Comparison of ENCODE assay signal across 19 cellular contexts in the genomic region with DNA sequence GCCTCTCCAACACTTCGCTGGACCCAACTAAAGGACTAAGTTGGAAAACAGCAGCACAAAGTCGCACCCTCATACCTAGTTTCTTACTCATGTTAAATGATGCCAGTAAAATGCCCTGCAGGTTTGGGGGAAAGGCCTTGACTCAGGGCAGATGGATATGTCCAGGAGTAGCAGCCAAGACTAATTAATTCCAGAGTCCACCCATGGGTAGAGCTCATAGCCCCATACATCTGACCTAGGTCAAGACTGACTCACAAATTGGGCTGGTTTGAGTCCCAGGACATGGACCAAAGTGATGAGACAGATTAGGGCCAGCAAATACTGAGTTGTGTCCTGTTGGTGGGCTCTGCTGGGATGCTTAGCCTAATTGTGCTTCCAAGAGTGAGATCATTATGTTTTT.
DNase-seq lines count a peak whose midpoint lies in the region; ATAC-seq and TF ChIP-seq lines count a peak whose summit lies in the region.
"Had no signal": no experiment of that assay in that cellular context is flagged by ENCODE, and none has a peak within 500 bp of the region (broad histone marks: within the 10 kb centered on the region; RNA-seq: fewer than 3 reads in every experiment).

No MANE protein-coding gene starts in this region.

- H3K4me3 ChIP-seq in RWPE2 (ENCODE audit: severe bottlenecking) (no peak overlapping the region), fibroblast of lung (replicated peaks in 1 of 4; ENCODE audit: control extremely low read depth in 1 of 4, insufficient read depth in 1 of 4, low read depth in 3 of 4, low read length in 4 of 4) (no peak overlapping the region)
- no peak overlapping the region for H3K4me3 ChIP-seq in CD8-positive, alpha-beta T cell (ENCODE audit: low read depth, low read length)
- H3K4me3 ChIP-seq: colonic mucosa had no signal

- H3K9me3 ChIP-seq in RWPE2 (ENCODE audit: severe bottlenecking) (no peaks in the 10 kb centered on the region), fibroblast of lung (ENCODE audit: control insufficient read depth, insufficient read depth, low read depth, low read length) (no peaks in the 10 kb centered on the region)
- no peaks in the 10 kb centered on the region for H3K9me3 ChIP-seq in CD8-positive, alpha-beta T cell (ENCODE audit: low read length)
- H3K9me3 ChIP-seq: colonic mucosa had no signal

- H3K4me1 ChIP-seq in RWPE2 (ENCODE audit: insufficient read depth, poor library complexity, severe bottlenecking): peaks cover 10% of the 10 kb centered on the region
- peaks cover 5% of the 10 kb centered on the region for H3K4me1 ChIP-seq in fibroblast of lung (ENCODE audit: control insufficient read depth, extremely low read depth, insufficient read depth, low read length)
- peaks cover 3% of the 10 kb centered on the region for H3K4me1 ChIP-seq in CD8-positive, alpha-beta T cell (ENCODE audit: insufficient read depth, low read length)
- H3K4me1 ChIP-seq: colonic mucosa had no signal

- H3K27ac ChIP-seq in RWPE2 (ENCODE audit: poor library complexity, severe bottlenecking) (peak overlapping the region; percentile 20), fibroblast of lung (ENCODE audit: insufficient read depth, low read length) (no peak overlapping the region)
- H3K27ac ChIP-seq in CD8-positive, alpha-beta T cell (ENCODE audit: low read depth, low read length): no peak overlapping the region
- H3K27ac ChIP-seq: colonic mucosa had no signal

- POLR2A ChIA-PET in CD8-positive, alpha-beta T cell (lab: Charles Lee): no interaction called here

- H3K4me1 Mint-ChIP-seq in CD8-positive, alpha-beta T cell (ENCODE audit: low read depth): peaks cover 23% of the 10 kb centered on the region

- H3K79me2 ChIP-seq in fibroblast of lung (ENCODE audit: control insufficient read depth, insufficient read depth, low read length): no peaks in the 10 kb centered on the region

- no peak overlapping the region for H3K27ac Mint-ChIP-seq in CD8-positive, alpha-beta T cell
- H3K27ac Mint-ChIP-seq: stimulated activated naive CD8-positive, alpha-beta T cell treated with anti-CD3 and anti-CD28 coated beads, Interleukin-15, Interleukin-2, amounts not matched to agents 100 ng/mL and 50 ng/mL, for 24 hours; T-helper 1 cell treated with Interleukin-12 subunit alpha and Interleukin-12 subunit beta and Interleukin-4 antibody, amounts not matched to agents 30 μg/mL and 1 μg/mL, for 36 hours had no signal

- CTCF ChIA-PET in CD8-positive, alpha-beta T cell (lab: Charles Lee): interaction anchor here (1.2 to 1.4 kb wide), 2 partner anchors 10 to 39 kb away, joined by 3 read pairs; no protein-coding TSS in a partner anchor

- no peak overlapping the region for H3K9ac ChIP-seq in fibroblast of lung (ENCODE audit: insufficient read depth, low read length)

- H4K20me1 ChIP-seq in fibroblast of lung (ENCODE audit: control insufficient read depth, extremely low read depth, insufficient read depth, low read length): no peaks in the 10 kb centered on the region

- TF ChIP-seq CTCF in RWPE2 (IDR thresholded peaks at IDR 0.05; ENCODE audit: poor library complexity, severe bottlenecking): no peak
- no peak for TF ChIP-seq CTCF in fibroblast of lung (conservative IDR thresholded peaks at IDR 0.05 in 1 of 2, IDR thresholded peaks at IDR 0.05 in 1 of 2; ENCODE audit: low read depth in 1 of 2, low read length in 2 of 2)
- no peak for TF ChIP-seq CTCF in CD8-positive, alpha-beta T cell (IDR thresholded peaks at IDR 0.05)

- H3K36me3 Mint-ChIP-seq in CD8-positive, alpha-beta T cell: no peaks in the 10 kb centered on the region

- H3K9me3 Mint-ChIP-seq in CD8-positive, alpha-beta T cell: no peaks in the 10 kb centered on the region

- peak; percentile 73 for DNase-seq in A172 (ENCODE audit: low spot score)
- peak; percentile 78 for DNase-seq in GM04504 (ENCODE audit: low read depth)
- no peak for DNase-seq in RWPE2 (ENCODE audit: low spot score)
- DNase-seq in fibroblast of lung (ENCODE audit: low read depth in 2 of 2): peak; percentile 18 to 72
- no peak for DNase-seq in CD8-positive, alpha-beta T cell
- DNase-seq in HK-2 (ENCODE audit: unreplicated experiment): no peak
- DNase-seq in KBM-7: no peak
- DNase-seq: activated gamma-delta T cell treated with Interleukin-2 at 50 U/mL for 16 hours, anterior cingulate cortex, colonic mucosa, erythroblast, naive B cell, NCI-H1930, NCI-H526 had no signal

- in situ Hi-C loops in KBM-7 (cut with MboI; ENCODE audit: low pct_unique_long_range_greater_than_20kb, low sequenced_read_pairs): no loop called here

- no peak overlapping the region for H2AFZ ChIP-seq in fibroblast of lung (ENCODE audit: low read length)

- H3K36me3 ChIP-seq in RWPE2 (ENCODE audit: low read depth) (no peaks in the 10 kb centered on the region), fibroblast of lung (ENCODE audit: control insufficient read depth, insufficient read depth, low read length) (no peaks in the 10 kb centered on the region)
- no peaks in the 10 kb centered on the region for H3K36me3 ChIP-seq in CD8-positive, alpha-beta T cell (ENCODE audit: insufficient read depth, low read length)
- H3K36me3 ChIP-seq: colonic mucosa had no signal

- H3K27me3 ChIP-seq in RWPE2 (ENCODE audit: insufficient read depth, poor library complexity, severe bottlenecking) (no peaks in the 10 kb centered on the region), fibroblast of lung (ENCODE audit: control insufficient read depth, insufficient read depth, low read length) (no peaks in the 10 kb centered on the region)
- no peaks in the 10 kb centered on the region for H3K27me3 ChIP-seq in CD8-positive, alpha-beta T cell (ENCODE audit: insufficient read depth, low read length)
- H3K27me3 ChIP-seq: colonic mucosa had no signal

- H3K4me2 ChIP-seq in fibroblast of lung (ENCODE audit: extremely low read depth, insufficient read depth, low read length): peak overlapping the region; percentile 9

- intact Hi-C loops in CD8-positive, alpha-beta T cell (cut with DNase I, micrococcal nuclease): no loop called here

- no peak overlapping the region for H3K4me3 Mint-ChIP-seq in CD8-positive, alpha-beta T cell
- H3K4me3 Mint-ChIP-seq: stimulated activated naive CD8-positive, alpha-beta T cell treated with anti-CD3 and anti-CD28 coated beads, Interleukin-15, Interleukin-2, amounts not matched to agents 100 ng/mL and 50 ng/mL, for 24 hours; T-helper 1 cell treated with Interleukin-12 subunit alpha and Interleukin-12 subunit beta and Interleukin-4 antibody, amounts not matched to agents 30 μg/mL and 1 μg/mL, for 36 hours had no signal

- ATAC-seq in RWPE2 (ENCODE audit: low read depth): peak; percentile 96
- ATAC-seq in CD8-positive, alpha-beta T cell: no peak
- no peak for ATAC-seq in GM21381 (IDR thresholded peaks at IDR 0.05; ENCODE audit: unreplicated experiment)
- ATAC-seq: activated CD4-positive, CD25-positive, alpha-beta regulatory T cell treated with anti-CD3 and anti-CD28 coated beads, Interleukin-2, amount 50 U/mL, for 24 hours; Panc1 had no signal

- no peaks in the 10 kb centered on the region for H3K27me3 Mint-ChIP-seq in CD8-positive, alpha-beta T cell (ENCODE audit: low read depth)
- H3K27me3 Mint-ChIP-seq: naive B cell; stimulated activated naive CD8-positive, alpha-beta T cell treated with anti-CD3 and anti-CD28 coated beads, Interleukin-15, Interleukin-2, amounts not matched to agents 100 ng/mL and 50 ng/mL, for 24 hours had no signal

Comparison
In these comparisons a context has a peak if more than half of its experiments do, and no peak if none do; other contexts are left out.
1. DNase-seq: peak in A172 (single experiment), GM04504 (single experiment) and fibroblast of lung (2 of 2); none in RWPE2 (single experiment), CD8-positive, alpha-beta T cell (0 of 7), HK-2 (single experiment) and KBM-7 (single experiment).